19 cellular contexts compared by ENCODE assay signal in the genomic region with DNA sequence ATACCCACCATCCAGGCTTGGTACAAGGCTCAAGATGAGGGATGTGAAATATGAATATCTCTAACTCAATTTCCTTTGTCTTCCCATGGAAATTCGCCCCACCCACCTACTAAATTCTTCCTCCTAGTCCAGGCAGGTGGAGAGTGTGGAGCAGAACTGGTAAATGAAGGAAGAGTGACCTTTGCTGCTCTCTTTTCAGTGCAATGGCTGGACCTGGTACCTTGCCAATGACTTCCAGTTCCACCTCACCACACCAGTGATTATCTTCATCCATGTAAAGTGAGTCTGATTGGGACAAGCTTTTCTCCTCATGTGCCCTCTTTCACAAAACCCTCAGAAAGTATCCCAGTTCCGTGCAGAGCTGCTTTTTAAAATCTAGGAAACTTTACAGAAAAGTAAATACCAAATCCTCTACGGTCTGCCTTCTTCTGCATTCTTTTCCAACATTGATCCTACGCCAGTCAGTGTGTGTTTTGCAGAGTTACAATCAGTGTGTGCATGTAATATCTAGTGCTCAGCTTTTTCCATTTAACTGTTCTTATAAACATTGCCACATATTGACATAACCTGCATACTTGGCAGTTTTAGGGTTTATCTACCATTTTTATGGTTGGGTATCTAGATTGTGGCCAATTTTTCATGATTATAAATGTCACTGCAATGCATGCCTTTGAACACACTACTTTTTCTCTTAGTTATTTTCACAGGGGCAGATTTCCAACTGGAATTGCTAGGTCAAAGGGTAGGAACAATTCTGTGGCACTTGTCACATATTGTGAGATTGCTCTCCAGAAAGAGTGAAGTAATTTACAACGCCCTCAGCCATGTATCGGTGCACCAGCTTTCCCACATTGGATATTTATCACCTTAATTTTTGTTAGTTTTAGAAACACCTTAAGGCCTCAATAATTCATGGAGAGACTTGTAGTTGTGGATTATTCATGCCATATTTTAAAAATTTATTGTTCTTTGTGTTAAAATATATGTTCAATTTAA.
DNase-seq lines count a peak whose midpoint lies in the region; ATAC-seq and TF ChIP-seq lines count a peak whose summit lies in the region.
"Had no signal": no experiment of that assay in that cellular context is flagged by ENCODE, and none has a peak within 500 bp of the region (broad histone marks: within the 10 kb centered on the region; RNA-seq: fewer than 3 reads in every experiment).

No MANE protein-coding gene starts in this region.

- no peak for TF ChIP-seq EP300 in SK-N-SH (IDR thresholded peaks at IDR 0.05; ENCODE audit: borderline replicate concordance in 1 of 2, low read depth in 1 of 2, low read length in 1 of 2)

- H3K4me3 Mint-ChIP-seq in MCF 10A (ENCODE audit: unreplicated experiment) = peak overlapping the region; percentile 23
- H3K4me3 Mint-ChIP-seq: activated CD8-positive, alpha-beta T cell treated with anti-CD3 and anti-CD28 coated beads, Interleukin-2, amount 10 ng/mL, durations not matched to agents 7 days and 5 days; naive B cell; T-cell; WTC11 had no signal

- DNase-seq in MCF 10A (ENCODE audit: unreplicated experiment) (no peak), breast epithelium (ENCODE audit: low spot score in 2 of 2) (no peak), astrocyte of the hippocampus (ENCODE audit: low read depth, low spot score) (peak; percentile 35), right lobe of liver (no peak), tibial artery (no peak), H7 (no peak), SK-N-SH (no peak), DMS153 treated with DMSO at 0.1 percent for 48 hours (lab: John Stamatoyannopoulos, UW; ENCODE audit: unreplicated experiment) (no peak)
- DNase-seq: activated CD8-positive, alpha-beta T cell treated with anti-CD3 and anti-CD28 coated beads, Interleukin-2, amount 10 ng/mL, durations not matched to agents 7 days and 5 days; anterior cingulate cortex; dorsolateral prefrontal cortex; GDM1; KBM-7; naive B cell; NCI-H2171 treated with DMSO at 0.1 percent for 48 hours; stimulated activated CD4-positive, alpha-beta T cell treated with anti-CD3 and anti-CD28 coated beads, Interleukin-2, amount 100 ng/mL, for 24 hours; T-cell had no signal

- H3K9ac ChIP-seq in SK-N-SH = no peak overlapping the region

- ATAC-seq in right lobe of liver = peak; percentile 51 to 66 (median 60)
- ATAC-seq: activated CD8-positive, alpha-beta T cell treated with anti-CD3 and anti-CD28 coated beads, Interleukin-2, amount 10 ng/mL, durations not matched to agents 7 days and 5 days; T-cell; WTC11 had no signal

- no peaks in the 10 kb centered on the region for H3K4me1 ChIP-seq in breast epithelium
- peaks cover 0 to 13% (median 0%) of the 10 kb centered on the region in 4 donors for H3K4me1 ChIP-seq in right lobe of liver
- H3K4me1 ChIP-seq in tibial artery = peaks cover 0 to 82% (median 54%) of the 10 kb centered on the region in 4 donors
- peaks cover 0 to 13% of the 10 kb centered on the region in 2 experiments; a peak in 1 of 4 replicates for H3K4me1 ChIP-seq in SK-N-SH (ENCODE audit: control insufficient read depth in 1 of 2, insufficient read depth in 2 of 2, low read depth in 1 of 2, low read length in 1 of 2)

- H3K4me3 ChIP-seq in breast epithelium = no peak overlapping the region
- H3K4me3 ChIP-seq in right lobe of liver = no peak overlapping the region
- no peak overlapping the region for H3K4me3 ChIP-seq in tibial artery
- H3K4me3 ChIP-seq in H7 (ENCODE audit: insufficient read depth, low read depth, low read length) = no peak overlapping the region
- H3K4me3 ChIP-seq in SK-N-SH (ENCODE audit: low read depth in 2 of 2, low read length in 1 of 2) = no peak overlapping the region; a peak in 1 of 4 replicates
- H3K4me3 ChIP-seq: dorsolateral prefrontal cortex, tibial nerve had no signal

- TF ChIP-seq POLR2A in breast epithelium (IDR thresholded peaks at IDR 0.05) (no peak), right lobe of liver (IDR thresholded peaks at IDR 0.05) (no peak)

- H3K27ac Mint-ChIP-seq in MCF 10A (ENCODE audit: low read depth, unreplicated experiment) = no peak overlapping the region
- H3K27ac Mint-ChIP-seq: activated CD8-positive, alpha-beta T cell treated with anti-CD3 and anti-CD28 coated beads, Interleukin-2, amount 10 ng/mL, durations not matched to agents 7 days and 5 days; T-cell; WTC11 had no signal

- POLR2A ChIA-PET in MCF 10A (lab: Yijun Ruan, JAX) (no interaction called here), SK-N-SH (lab: Yijun Ruan, JAX) (no interaction called here)

- H3F3A ChIP-seq in SK-N-SH (replicated peaks; ENCODE audit: insufficient read depth) = no peaks in the 10 kb centered on the region

- H3K9me3 ChIP-seq in breast epithelium = no peaks in the 10 kb centered on the region
- H3K9me3 ChIP-seq in right lobe of liver = no peaks in the 10 kb centered on the region
- no peaks in the 10 kb centered on the region for H3K9me3 ChIP-seq in tibial artery
- H3K9me3 ChIP-seq in SK-N-SH = no peaks in the 10 kb centered on the region
- H3K9me3 ChIP-seq: tibial nerve had no signal

- H3K9me2 ChIP-seq in SK-N-SH = no peaks in the 10 kb centered on the region

- TF ChIP-seq RAD21 in SK-N-SH (IDR thresholded peaks at IDR 0.05; ENCODE audit: low read length) = no peak

- H2AFZ ChIP-seq in SK-N-SH (ENCODE audit: low read depth) = no peak overlapping the region

- intact Hi-C loops in MCF 10A (cut with micrococcal nuclease) = no loop called here
- intact Hi-C loops in breast epithelium (cut with DNase I; ENCODE audit: low total_unique reads) = no loop called here
- intact Hi-C loops in right lobe of liver (cut with DNase I) = no loop called here
- intact Hi-C loops in tibial artery (cut with DNase I; ENCODE audit: low total_unique reads) = loop anchor here (5.0 kb wide), 1 partner anchor 56 kb away; no protein-coding TSS in a partner anchor

- no peak overlapping the region for H3K4me2 ChIP-seq in SK-N-SH

- no peaks in the 10 kb centered on the region for H3K79me2 ChIP-seq in SK-N-SH (ENCODE audit: insufficient read depth)

- 41% methylated on average over 6 of the region's 6 CpGs for WGBS in right lobe of liver (ENCODE audit: insufficient coverage, low coverage, low lambda C conversion rate, missing lambda C conversion rate)
- 82% methylated on average over 6 of the region's 6 CpGs for WGBS in SK-N-SH (ENCODE audit: low lambda C conversion rate)

- no peaks in the 10 kb centered on the region for H3K9me3 Mint-ChIP-seq in MCF 10A (ENCODE audit: unreplicated experiment)
- H3K9me3 Mint-ChIP-seq: T-cell, WTC11 had no signal

- no peaks in the 10 kb centered on the region for H3K36me3 Mint-ChIP-seq in MCF 10A (ENCODE audit: insufficient read depth, unreplicated experiment)
- H3K36me3 Mint-ChIP-seq: naive B cell, T-cell, WTC11 had no signal

- TF ChIP-seq CTCF in MCF 10A (IDR thresholded peaks at IDR 0.05; ENCODE audit: unreplicated experiment) = no peak
- TF ChIP-seq CTCF in breast epithelium (IDR thresholded peaks at IDR 0.05) = no peak
- TF ChIP-seq CTCF in right lobe of liver (IDR thresholded peaks at IDR 0.05) = no peak
- TF ChIP-seq CTCF in tibial artery (IDR thresholded peaks at IDR 0.05) = no peak
- TF ChIP-seq CTCF in SK-N-SH (IDR thresholded peaks at IDR 0.05) = no peak

- peaks cover 35% of the 10 kb centered on the region for H3K4me1 Mint-ChIP-seq in MCF 10A (ENCODE audit: insufficient read depth, unreplicated experiment)
- H3K4me1 Mint-ChIP-seq: T-cell had no signal

- BruUV-seq in MCF 10A (replicated peaks; lab: Mats Ljungman, UMichigan) = no TSS peak

- H3K36me3 ChIP-seq in breast epithelium (no peaks in the 10 kb centered on the region), right lobe of liver (no peaks in the 10 kb centered on the region), tibial artery (no peaks in the 10 kb centered on the region), H7 (replicated peaks; ENCODE audit: control insufficient read depth, insufficient read depth, low read length) (no peaks in the 10 kb centered on the region), SK-N-SH (replicated peaks in 1 of 2; ENCODE audit: control insufficient read depth in 1 of 2, insufficient read depth in 2 of 2, low read length in 1 of 2) (no peaks in the 10 kb centered on the region)
- H3K36me3 ChIP-seq: tibial nerve had no signal

- CTCF ChIA-PET in MCF 10A (lab: Yijun Ruan, JAX) (interaction anchor here (1.0 kb wide), 1 partner anchor 284 kb away, joined by 3 read pairs; no protein-coding TSS in a partner anchor), SK-N-SH (lab: Yijun Ruan, JAX) (interaction anchor here (0.9 kb wide), 2 partner anchors 285 to 289 kb away, joined by 3 to 4 read pairs; no protein-coding TSS in a partner anchor)

- H4K20me1 ChIP-seq in SK-N-SH (ENCODE audit: insufficient read depth) = no peaks in the 10 kb centered on the region

- H3K27me3 Mint-ChIP-seq in MCF 10A (ENCODE audit: insufficient read depth, unreplicated experiment) = no peaks in the 10 kb centered on the region

- H3K27ac ChIP-seq in breast epithelium = no peak overlapping the region
- no peak overlapping the region for H3K27ac ChIP-seq in right lobe of liver
- H3K27ac ChIP-seq in tibial artery = peak overlapping the region; percentile 80 to 82
- H3K27ac ChIP-seq in SK-N-SH (ENCODE audit: low read depth in 2 of 2, low read length in 1 of 2) = no peak overlapping the region

- no peaks in the 10 kb centered on the region for H3K27me3 ChIP-seq in breast epithelium
- H3K27me3 ChIP-seq in right lobe of liver = no peaks in the 10 kb centered on the region
- no peaks in the 10 kb centered on the region for H3K27me3 ChIP-seq in tibial artery
- no peaks in the 10 kb centered on the region for H3K27me3 ChIP-seq in H7 (ENCODE audit: control insufficient read depth, insufficient read depth, low read length)
- no peaks in the 10 kb centered on the region for H3K27me3 ChIP-seq in SK-N-SH (ENCODE audit: insufficient read depth)
- H3K27me3 ChIP-seq: dorsolateral prefrontal cortex, tibial nerve had no signal

TF ChIP-seq in SK-N-SH, 30 proteins besides CTCF, POLR2A, EP300 and RAD21 (continues in another document):
- TF ChIP-seq, protein P1, sequence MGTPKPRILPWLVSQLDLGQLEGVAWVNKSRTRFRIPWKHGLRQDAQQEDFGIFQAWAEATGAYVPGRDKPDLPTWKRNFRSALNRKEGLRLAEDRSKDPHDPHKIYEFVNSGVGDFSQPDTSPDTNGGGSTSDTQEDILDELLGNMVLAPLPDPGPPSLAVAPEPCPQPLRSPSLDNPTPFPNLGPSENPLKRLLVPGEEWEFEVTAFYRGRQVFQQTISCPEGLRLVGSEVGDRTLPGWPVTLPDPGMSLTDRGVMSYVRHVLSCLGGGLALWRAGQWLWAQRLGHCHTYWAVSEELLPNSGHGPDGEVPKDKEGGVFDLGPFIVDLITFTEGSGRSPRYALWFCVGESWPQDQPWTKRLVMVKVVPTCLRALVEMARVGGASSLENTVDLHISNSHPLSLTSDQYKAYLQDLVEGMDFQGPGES (IDR thresholded peaks at IDR 0.05; ENCODE audit: low read depth, low read length) = no peak
- TF ChIP-seq GATA2 (CRISPR knock-in tag; IDR thresholded peaks at IDR 0.05) = no peak
- TF ChIP-seq TEAD4 (IDR thresholded peaks at IDR 0.05; ENCODE audit: borderline replicate concordance, insufficient read depth) = no peak
- no peak for TF ChIP-seq SIN3A (IDR thresholded peaks at IDR 0.05; ENCODE audit: borderline replicate concordance, low read depth, low read length)

Comparison
In these comparisons a context has a peak if more than half of its experiments do, and no peak if none do; other contexts are left out.
1. H3K27ac ChIP-seq: peak in tibial artery (2 of 2); none in breast epithelium (0 of 2), right lobe of liver (0 of 3) and SK-N-SH (0 of 2).